ENCODE assay signal across 10 cellular contexts in genomic region chr17:32828822-32829221, GRCh38. TPM values are rescaled to one million over a fixed set of nuclear protein-coding genes. Genes with fewer than 3 reads are reported as not detected.
DNase-seq lines count a peak whose midpoint lies in the region; ATAC-seq, FAIRE-seq and TF ChIP-seq lines count a peak whose summit lies in the region.
"Had no signal": no experiment of that assay in that cellular context is flagged by ENCODE, and none has a peak within 500 bp of the region (broad histone marks: within the 10 kb centered on the region; RNA-seq: fewer than 3 reads in every experiment).

No MANE protein-coding gene starts in this region.

- H3K4me1 Mint-ChIP-seq in Caco-2 (ENCODE audit: low read depth, unreplicated experiment): peaks cover 61% of the 10 kb centered on the region

- H3K36me3 Mint-ChIP-seq in Caco-2 (ENCODE audit: insufficient read depth, unreplicated experiment): peaks cover 28% of the 10 kb centered on the region

- H3K36me3 ChIP-seq in Caco-2 (ENCODE audit: control insufficient read depth, insufficient read depth, low read length) (no peaks in the 10 kb centered on the region), HepG2 (replicated peaks in 1 of 2; ENCODE audit: control insufficient read depth in 1 of 2, insufficient read depth in 2 of 2, low read length in 2 of 2) (no peaks in the 10 kb centered on the region), kidney (ENCODE audit: control insufficient read depth in 1 of 2, insufficient read depth in 2 of 2, low read length in 2 of 2) (no peaks in the 10 kb centered on the region), BE2C (no peaks in the 10 kb centered on the region)

- TF ChIP-seq EP300 in HepG2 (IDR thresholded peaks at IDR 0.05; ENCODE audit: low read depth in 2 of 2, low read length in 2 of 2) (no peak), HepG2 (CRISPR knock-in tag; IDR thresholded peaks at IDR 0.05; ENCODE audit: borderline replicate concordance) (no peak)

- no peaks in the 10 kb centered on the region for H3K27me3 ChIP-seq in Caco-2 (replicated peaks; ENCODE audit: control insufficient read depth, insufficient read depth, low read length)
- no peaks in the 10 kb centered on the region for H3K27me3 ChIP-seq in HepG2 (ENCODE audit: control insufficient read depth in 1 of 2, insufficient read depth in 2 of 2, low read length in 2 of 2)
- H3K27me3 ChIP-seq in BE2C: no peaks in the 10 kb centered on the region

- no peak overlapping the region for H2AFZ ChIP-seq in HepG2 (ENCODE audit: low read length)

- peak overlapping the region; percentile 89 for H3K4me3 Mint-ChIP-seq in Caco-2 (ENCODE audit: unreplicated experiment)
- H3K4me3 Mint-ChIP-seq: activated CD4-positive, alpha-beta T cell treated with anti-CD3 and anti-CD28 coated beads, Interleukin-2, amount 10 ng/mL, durations not matched to agents 24 days and 14 days had no signal

- no peaks in the 10 kb centered on the region for H3K27me3 Mint-ChIP-seq in Caco-2 (ENCODE audit: insufficient read depth, unreplicated experiment)

- ATAC-seq in GM21576 (IDR thresholded peaks at IDR 0.05; ENCODE audit: unreplicated experiment) (peak; percentile 19), HepG2 (peak; percentile 48; the same call in 2 of the 3 replicates), GM21390 (IDR thresholded peaks at IDR 0.05; ENCODE audit: unreplicated experiment) (no peak)

- TF ChIP-seq CTCF in Caco-2 (IDR thresholded peaks at IDR 0.05; ENCODE audit: insufficient read depth in 1 of 2, low read depth in 1 of 2, low read length in 1 of 2, severe bottlenecking in 1 of 2, unreplicated experiment in 1 of 2) (no peak), HepG2 (CRISPR knock-in tag; IDR thresholded peaks at IDR 0.05) (no peak), kidney (IDR thresholded peaks at IDR 0.05; ENCODE audit: borderline replicate concordance, extremely low read depth, insufficient read depth) (no peak), BE2C (IDR thresholded peaks at IDR 0.05; ENCODE audit: low read depth, low read length) (no peak)

- FAIRE-seq in HepG2 (lab: Jason Lieb, UNC) (no peak), kidney (lab: Jason Lieb, UNC) (no peak)
- FAIRE-seq: astrocyte had no signal

- H3K4me1 ChIP-seq in Caco-2 (peaks cover 89% of the 10 kb centered on the region), HepG2 (ENCODE audit: insufficient read depth, low read length) (peaks cover 32% of the 10 kb centered on the region), kidney (ENCODE audit: control insufficient read depth in 1 of 2, insufficient read depth in 1 of 2, low read depth in 1 of 2, low read length in 2 of 2) (no peaks in the 10 kb centered on the region), BE2C (no peaks in the 10 kb centered on the region)

- peak overlapping the region; percentile 90 for H3K4me2 ChIP-seq in HepG2 (ENCODE audit: low read depth, low read length)

- peak overlapping the region; percentile 77 for H3K27ac Mint-ChIP-seq in Caco-2 (ENCODE audit: unreplicated experiment)
- H3K27ac Mint-ChIP-seq: activated CD4-positive, alpha-beta T cell treated with anti-CD3 and anti-CD28 coated beads, Interleukin-2, amount 10 ng/mL, durations not matched to agents 24 days and 14 days had no signal

- no peaks in the 10 kb centered on the region for H4K20me1 ChIP-seq in HepG2 (ENCODE audit: insufficient read depth, low read length)

- CTCF ChIA-PET in Caco-2 (lab: Charles Lee) (interaction anchor here (1.0 to 3.4 kb wide), 5 partner anchors 26 to 115 kb away, joined by 3 to 21 read pairs (median 4); partner anchors contain the start of gene MYO1D), HepG2 (lab: Yijun Ruan, JAX; ENCODE audit: low intra/inter-chr PET ratio, low total read pairs) (no interaction called here)

- H3K27ac ChIP-seq in HepG2 (ENCODE audit: extremely low read length, insufficient read depth, low read length): peak overlapping the region; percentile 53
- H3K27ac ChIP-seq in kidney (ENCODE audit: low read depth in 2 of 2, low read length in 2 of 2): no peak overlapping the region

- H3K9me3 Mint-ChIP-seq in Caco-2 (ENCODE audit: unreplicated experiment): no peaks in the 10 kb centered on the region
- H3K9me3 Mint-ChIP-seq: activated CD4-positive, alpha-beta T cell treated with anti-CD3 and anti-CD28 coated beads, Interleukin-2, amount 10 ng/mL, durations not matched to agents 24 days and 14 days had no signal

- peak overlapping the region; percentile 54; the same call in 1 of the 2 replicates for H3K9ac ChIP-seq in HepG2 (ENCODE audit: insufficient read depth, low read depth, low read length)
- H3K9ac ChIP-seq in kidney (ENCODE audit: low read length in 2 of 2): no peak overlapping the region

- BruUV-seq in Caco-2 (replicated peaks; lab: Mats Ljungman, UMichigan) (TSS peak; percentile 87), HepG2 (replicated peaks; lab: Mats Ljungman, UMichigan) (no TSS peak)

- H3K4me3 ChIP-seq in Caco-2 (ENCODE audit: low read depth, low read length) (peak overlapping the region; percentile 38), HepG2 (replicated peaks in 1 of 3; ENCODE audit: insufficient read depth in 1 of 3, low read depth in 2 of 3, low read length in 3 of 3) (peak overlapping the region; percentile 37 to 63 (median 62)), kidney (ENCODE audit: low read length in 2 of 2) (no peak overlapping the region), BE2C (ENCODE audit: low read depth, low read length) (no peak overlapping the region)

- peaks cover 3% of the 10 kb centered on the region for H3K79me2 ChIP-seq in HepG2 (ENCODE audit: insufficient read depth, low read length)

- no peak for TF ChIP-seq RAD21 in HepG2 (CRISPR knock-in tag; IDR thresholded peaks at IDR 0.05)

- intact Hi-C loops in Caco-2 (cut with micrococcal nuclease; ENCODE audit: unreplicated experiment): no loop called here
- intact Hi-C loops in HepG2 (cut with micrococcal nuclease; ENCODE audit: unreplicated experiment): loop anchor here (2.0 kb wide), 1 partner anchor 48 kb away; the partner anchor contains the start of gene MYO1D
- intact Hi-C loops in kidney (cut with DNase I): no loop called here

- H3K9me3 ChIP-seq in Caco-2: no peaks in the 10 kb centered on the region
- H3K9me3 ChIP-seq in HepG2 (ENCODE audit: low read length): no peaks in the 10 kb centered on the region
- no peaks in the 10 kb centered on the region for H3K9me3 ChIP-seq in kidney (ENCODE audit: control insufficient read depth in 1 of 2, low read length in 2 of 2)
- H3K9me3 ChIP-seq in BE2C: no peaks in the 10 kb centered on the region

- WGBS in HepG2 (ENCODE audit: low lambda C conversion rate): 5% methylated on average over 2 of the region's 2 CpGs

- DNase-seq in Caco-2 (no peak), LHCN-M2 (ENCODE audit: low read depth) (peak; percentile 21), HepG2 (ENCODE audit: low spot score) (no peak), DMS153 (lab: John Stamatoyannopoulos, UW) (no peak), kidney (no peak), BE2C (no peak)
- DNase-seq: activated CD4-positive, alpha-beta T cell treated with anti-CD3 and anti-CD28 coated beads, Interleukin-2, amount 10 ng/mL, durations not matched to agents 24 days and 14 days had no signal

- POLR2A ChIA-PET in Caco-2 (lab: Charles Lee): interaction anchor here (0.7 to 1.1 kb wide), 5 partner anchors 47 to 632 kb away, joined by 5 to 11 read pairs (median 8); partner anchors contain the start of gene MYO1D
- POLR2A ChIA-PET in HepG2 (lab: Yijun Ruan, JAX): interaction anchor here (0.9 to 2.3 kb wide), 3 partner anchors 14 to 47 kb away, joined by 3 to 10 read pairs (median 4); no protein-coding TSS in a partner anchor

- in situ Hi-C loops in HepG2 (cut with HindIII; ENCODE audit: extremely low pct_ligation_motif_present, low pct_unique_long_range_greater_than_20kb): no loop called here

- TF ChIP-seq POLR2A in HepG2 (IDR thresholded peaks at IDR 0.05; ENCODE audit: insufficient read depth in 1 of 2, low read depth in 2 of 2, low read length in 2 of 2): no peak

RNA-seq across cellular contexts. Expression of gene MYO1D, which starts 48.1 kb away (rescaled TPM):
- total RNA-seq in Caco-2 (2022): 193 and 206 TPM in 2 replicates
- 26.2 and 35.1 TPM in 2 replicates for total RNA-seq in LHCN-M2 (2014; rRNA removed)
- 24.0 TPM for polyA plus RNA-seq in LHCN-M2 (2012)
- 13.2 and 15.4 TPM in 2 replicates for total RNA-seq in HepG2 (2016; rRNA removed; fragmentation: Illumina TruSeq; extraction: Trizol)
- 3.0 and 3.6 TPM in 2 replicates for total RNA-seq in HepG2 (2016; cell fraction: cytosol; rRNA removed; fragmentation: Illumina TruSeq; extraction: Trizol; ENCODE audit: low read depth)
- 12.4 and 13.8 TPM in 2 replicates for total RNA-seq in HepG2 (2016; cell fraction: insoluble cytoplasmic fraction; rRNA removed; fragmentation: Illumina TruSeq; extraction: Trizol)
- 5.7 and 6.1 TPM in 2 replicates for total RNA-seq in HepG2 (2016; cell fraction: membrane; rRNA removed; fragmentation: Illumina TruSeq; extraction: Trizol)
- total RNA-seq in HepG2 (2016; cell fraction: nucleus; rRNA removed; fragmentation: Illumina TruSeq; extraction: Trizol): 14.8 and 18.3 TPM in 2 replicates
- 17.3 and 19.7 TPM in 2 replicates for polyA plus RNA-seq in HepG2 (2011; rRNA removed)
- 15.1 and 24.7 TPM in 2 replicates for polyA plus RNA-seq in HepG2 (2011; cell fraction: cytosol; rRNA removed)
- polyA plus RNA-seq in HepG2 (2011; cell fraction: nucleus; rRNA removed): 8.8 and 9.9 TPM in 2 replicates
- 21.0 and 26.3 TPM in 2 replicates for polyA plus RNA-seq in HepG2 (2012)
- polyA plus RNA-seq in HepG2 (2016; cell fraction: cytosol; fragmentation: Illumina TruSeq; extraction: Trizol; ENCODE audit: low read depth): 0.91 and 1.2 TPM in 2 replicates
- polyA plus RNA-seq in HepG2 (2016; cell fraction: insoluble cytoplasmic fraction; fragmentation: Illumina TruSeq; extraction: Trizol; ENCODE audit: low read depth): 11.4 and 15.7 TPM in 2 replicates
- polyA plus RNA-seq in HepG2 (2016; cell fraction: membrane; fragmentation: Illumina TruSeq; extraction: Trizol; ENCODE audit: low read depth): 2.9 and 3.4 TPM in 2 replicates
- 8.9 and 12.3 TPM in 2 replicates for polyA plus RNA-seq in HepG2 (2016; cell fraction: nucleus; fragmentation: Illumina TruSeq; extraction: Trizol; ENCODE audit: insufficient read depth, low read depth)
- polyA minus RNA-seq in HepG2 (2011; rRNA and poly(A)+ RNA removed; ENCODE audit: low replicate concordance): 1.8 and 19.9 TPM in 2 replicates
- polyA minus RNA-seq in HepG2 (2011; cell fraction: cytosol; rRNA and poly(A)+ RNA removed): 24.6 and 25.3 TPM in 2 replicates
- 44.4 and 61.9 TPM in 2 replicates for polyA minus RNA-seq in HepG2 (2011; cell fraction: nucleus; rRNA and poly(A)+ RNA removed)
- 99.9 TPM for total RNA-seq in kidney
- 21.1 TPM for polyA plus RNA-seq in kidney (ENCODE audit: insufficient read depth, low read depth, low replicate concordance)
- 0.34 TPM for polyA plus RNA-seq in BE2C (2012; ENCODE audit: insufficient read depth, insufficient read length, low read depth)

Comparison
In these comparisons a context has a peak if more than half of its experiments do, and no peak if none do; other contexts are left out.
1. H3K4me3 ChIP-seq: peak in Caco-2 (single experiment) and HepG2 (3 of 3); none in kidney (0 of 2) and BE2C (single experiment).